In genomic region chr3:174776123-174776522, GRCh38 we compare ENCODE assay signal across 1 cellular context.
TF ChIP-seq lines count a peak whose summit lies in the region.

No MANE protein-coding gene starts in this region.

TF ChIP-seq in IMR-90, 13 proteins besides CTCF, POLR2A, EP300 and RAD21 (continued from another document):
- TF ChIP-seq USF2 (IDR thresholded peaks at IDR 0.05; ENCODE audit: low read depth, low read length) (no peak), FOS (IDR thresholded peaks at IDR 0.05; ENCODE audit: low read depth, low read length) (no peak), RCOR1 (IDR thresholded peaks at IDR 0.05; ENCODE audit: insufficient replicate concordance, low read length) (no peak), ELK1 (IDR thresholded peaks at IDR 0.05; ENCODE audit: borderline replicate concordance, low read depth, low read length) (no peak), CEBPB (IDR thresholded peaks at IDR 0.05; ENCODE audit: low read depth, low read length) (no peak), RFX5 (IDR thresholded peaks at IDR 0.05; ENCODE audit: low read depth, low read length) (no peak), MAFK (IDR thresholded peaks at IDR 0.05; ENCODE audit: low read depth, low read length) (no peak), SMC3 (IDR thresholded peaks at IDR 0.05; ENCODE audit: low read depth, low read length) (no peak)
